ENCODE assay signal across 13 cellular contexts in the genomic region with DNA sequence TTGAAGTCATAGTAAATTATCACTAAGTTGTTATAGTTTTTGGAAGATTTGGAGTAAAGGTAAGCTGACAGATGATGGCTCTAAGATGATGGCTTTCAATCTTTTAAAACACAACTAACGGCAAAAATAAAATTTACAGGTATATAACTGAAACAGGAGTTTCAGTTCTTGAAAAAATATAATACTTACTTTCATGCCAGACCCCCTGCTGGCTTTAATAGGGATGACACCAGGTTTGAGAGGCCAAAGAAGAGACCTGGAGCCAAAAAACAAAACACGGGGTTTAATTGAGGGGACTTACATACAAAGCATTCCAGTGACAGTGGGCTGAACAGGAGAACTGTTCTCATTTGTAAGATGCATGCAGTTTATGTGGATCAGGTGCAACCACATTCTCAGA.
A peak's percentile ranks its signal among the peaks of the same experiment; 100 is the strongest.
DNase-seq lines count a peak whose midpoint lies in the region; ATAC-seq and TF ChIP-seq lines count a peak whose summit lies in the region.
"Had no signal": no experiment of that assay in that cellular context is flagged by ENCODE, and none has a peak within 500 bp of the region (broad histone marks: within the 10 kb centered on the region; RNA-seq: fewer than 3 reads in every experiment).

No MANE protein-coding gene starts in this region.

- peaks cover 4% of the 10 kb centered on the region for H3K9me3 Mint-ChIP-seq in osteocyte (ENCODE audit: unreplicated experiment)

- no peak overlapping the region for H3K27ac Mint-ChIP-seq in osteocyte (ENCODE audit: unreplicated experiment)

- H3K36me3 Mint-ChIP-seq in osteocyte (ENCODE audit: unreplicated experiment), result no peaks in the 10 kb centered on the region

- no peaks in the 10 kb centered on the region for H3K4me1 Mint-ChIP-seq in osteocyte (ENCODE audit: unreplicated experiment)

- no peaks in the 10 kb centered on the region for H3K36me3 ChIP-seq in WERI-Rb-1
- H3K36me3 ChIP-seq: cardiac muscle cell, gastroesophageal sphincter, right atrium auricular region, vagina had no signal

- DNase-seq in WERI-Rb-1 (no peak), osteocyte (ENCODE audit: extremely low spot score, unreplicated experiment) (no peak), COR-L47 (lab: John Stamatoyannopoulos, UW) (no peak), globus pallidus (ENCODE audit: low spot score) (no peak)
- DNase-seq: mesenchymal stem cell, NCI-H524 treated with DMSO at 0.1 percent for 48 hours had no signal

- peaks cover 42% of the 10 kb centered on the region for H3K27me3 Mint-ChIP-seq in osteocyte (ENCODE audit: unreplicated experiment)

- ATAC-seq in GM18858 (IDR thresholded peaks at IDR 0.05; ENCODE audit: unreplicated experiment) (peak; percentile 58), HG03439 (IDR thresholded peaks at IDR 0.05; ENCODE audit: unreplicated experiment) (peak; percentile 58), HG02623 (IDR thresholded peaks at IDR 0.05; ENCODE audit: unreplicated experiment) (no peak)
- ATAC-seq: gastroesophageal sphincter had no signal

- H3K27ac ChIP-seq in WERI-Rb-1, result no peak overlapping the region
- H3K27ac ChIP-seq: cardiac muscle cell, right atrium auricular region, vagina had no signal

- no peak overlapping the region for H3K4me3 Mint-ChIP-seq in osteocyte (ENCODE audit: unreplicated experiment)

- no peak overlapping the region for H3K4me3 ChIP-seq in WERI-Rb-1 (ENCODE audit: low read depth, low read length)
- H3K4me3 ChIP-seq: cardiac muscle cell, gastroesophageal sphincter, right atrium auricular region, vagina had no signal

- no peaks in the 10 kb centered on the region for H3K9me3 ChIP-seq in WERI-Rb-1 (ENCODE audit: severe bottlenecking)
- H3K9me3 ChIP-seq: gastroesophageal sphincter, right atrium auricular region, vagina had no signal

- peak; percentile 18; the same call in 1 of the 2 replicates for TF ChIP-seq CTCF in WERI-Rb-1 (IDR thresholded peaks at IDR 0.05; ENCODE audit: low read depth, low read length)
- TF ChIP-seq CTCF in osteocyte (IDR thresholded peaks at IDR 0.05), result peak; percentile 19

- peaks cover 9% of the 10 kb centered on the region for H3K27me3 ChIP-seq in WERI-Rb-1 (ENCODE audit: insufficient read depth, low read depth, severe bottlenecking)
- H3K27me3 ChIP-seq: cardiac muscle cell, gastroesophageal sphincter, right atrium auricular region, vagina had no signal
